Comparison of ENCODE assay signal across 7 cellular contexts in the genomic region with DNA sequence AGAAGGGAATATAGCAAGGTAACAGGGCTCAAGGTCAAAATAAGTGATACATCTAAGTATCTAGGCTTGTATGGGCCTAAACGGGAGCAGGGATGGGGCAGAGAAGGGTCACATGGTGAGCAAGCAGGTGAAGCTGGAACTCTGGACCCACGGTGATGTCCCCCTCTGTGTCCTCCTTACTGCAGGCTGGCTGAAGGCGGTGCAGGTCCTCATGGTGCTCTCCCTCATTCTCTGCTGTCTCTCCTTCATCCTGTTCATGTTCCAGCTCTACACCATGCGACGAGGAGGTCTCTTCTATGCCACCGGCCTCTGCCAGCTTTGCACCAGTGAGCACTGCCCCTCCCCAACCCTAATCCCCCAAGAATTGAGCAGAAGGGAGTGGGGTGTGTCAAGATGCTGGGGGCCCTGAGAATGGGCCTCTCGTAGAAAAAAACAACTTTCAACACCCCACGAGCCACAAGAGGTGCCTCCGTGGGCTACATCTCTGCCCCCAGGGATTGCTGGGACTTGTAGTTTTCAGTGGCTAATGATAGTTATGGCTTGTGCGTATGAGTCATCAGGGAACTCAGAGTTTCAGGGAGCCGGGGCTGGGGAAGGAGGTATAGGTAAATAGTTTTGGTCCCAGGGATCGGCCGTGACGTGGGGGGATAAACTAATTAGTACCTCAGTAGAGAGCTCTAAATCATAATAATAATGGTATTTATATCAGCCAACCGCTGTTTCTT. TPM values are rescaled to one million over a fixed set of nuclear protein-coding genes. Genes with fewer than 3 reads are reported as not detected.
A peak's percentile ranks its signal among the peaks of the same experiment; 100 is the strongest.
DNase-seq lines count a peak whose midpoint lies in the region; ATAC-seq and TF ChIP-seq lines count a peak whose summit lies in the region.

No MANE protein-coding gene starts in this region.

- H3K4me1 ChIP-seq in GM23248 (ENCODE audit: insufficient read depth) = peaks cover 46% of the 10 kb centered on the region
- peaks cover 0 to 46% (median 43%) of the 10 kb centered on the region in 4 donors for H3K4me1 ChIP-seq in tibial artery

- in situ Hi-C loops in GM23248 (cut with MboI) = no loop called here

- peak overlapping the region; percentile 90 for H3K4me3 Mint-ChIP-seq in type B pancreatic cell

- peaks cover 3% of the 10 kb centered on the region for H3K36me3 Mint-ChIP-seq in type B pancreatic cell

- 49% methylated on average over 15 of the region's 15 CpGs for WGBS in GM23248 (ENCODE audit: low coverage in 1 of 2, low lambda C conversion rate in 2 of 2, missing lambda C conversion rate in 2 of 2), 2 experiments

- no peaks in the 10 kb centered on the region for H3K9me2 ChIP-seq in GM23248 (ENCODE audit: insufficient read depth)

- H3K27me3 Mint-ChIP-seq in type B pancreatic cell = peaks cover 3% of the 10 kb centered on the region

- no peak overlapping the region for H3K4me3 ChIP-seq in GM23248
- H3K4me3 ChIP-seq in tibial artery = no peak overlapping the region

- H2AFZ ChIP-seq in GM23248 = no peak overlapping the region

- H3K9me3 ChIP-seq in GM23248 (ENCODE audit: low read depth) = no peaks in the 10 kb centered on the region
- H3K9me3 ChIP-seq in tibial artery = no peaks in the 10 kb centered on the region

- intact Hi-C loops in left colon (cut with DNase I, micrococcal nuclease) (no loop called here), tibial artery (cut with DNase I; ENCODE audit: low total_unique reads) (no loop called here)

- H3K4me2 ChIP-seq in GM23248 (ENCODE audit: unreplicated experiment) = no peak overlapping the region

- H3K9me3 Mint-ChIP-seq in type B pancreatic cell = no peaks in the 10 kb centered on the region

- H3K27ac ChIP-seq in GM23248 (no peak overlapping the region), tibial artery (peak overlapping the region in 1 of 2 donors; percentile 45)

- H3K27ac Mint-ChIP-seq in type B pancreatic cell = peak overlapping the region; percentile 85

- H3K79me2 ChIP-seq in GM23248 (ENCODE audit: insufficient read depth) = peaks cover 46% of the 10 kb centered on the region

- TF ChIP-seq CTCF in type B pancreatic cell (conservative IDR thresholded peaks at IDR 0.05) = no peak
- TF ChIP-seq CTCF in tibial artery (IDR thresholded peaks at IDR 0.05) = no peak

- peaks cover 38% of the 10 kb centered on the region for H3K4me1 Mint-ChIP-seq in type B pancreatic cell (ENCODE audit: unreplicated experiment)

- ATAC-seq in left colon (no peak), GM21390 (IDR thresholded peaks at IDR 0.05; ENCODE audit: unreplicated experiment) (no peak)

- no peaks in the 10 kb centered on the region for H3K27me3 ChIP-seq in GM23248 (replicated peaks; ENCODE audit: insufficient read depth)
- H3K27me3 ChIP-seq in tibial artery = no peaks in the 10 kb centered on the region

- no peak overlapping the region for H3K9ac ChIP-seq in GM23248

- H4K20me1 ChIP-seq in GM23248 (ENCODE audit: insufficient read depth) = no peaks in the 10 kb centered on the region

- peaks cover 40% of the 10 kb centered on the region for H3F3A ChIP-seq in GM23248 (ENCODE audit: insufficient read depth)

- DNase-seq in GM23248 = peak; percentile 84
- peak; percentile 73 for DNase-seq in RKO (ENCODE audit: low spot score)
- peak; percentile 64 for DNase-seq in amniotic epithelial cell (ENCODE audit: low read depth)
- DNase-seq in left colon = peak; percentile 43 to 59
- no peak for DNase-seq in type B pancreatic cell (ENCODE audit: extremely low spot score, unreplicated experiment)
- no peak for DNase-seq in tibial artery

- peaks cover 11% of the 10 kb centered on the region; the same call in 1 of the 2 replicates for H3K36me3 ChIP-seq in GM23248 (ENCODE audit: low read depth)
- H3K36me3 ChIP-seq in tibial artery = peaks cover 0 to 15% (median 10%) of the 10 kb centered on the region in 3 donors

RNA-seq across cellular contexts. Expression of gene EMP3, which starts 4.0 kb away (rescaled TPM):
- total RNA-seq in GM23248 (2014; rRNA removed; shearing (Covaris generic)) = 165 and 196 TPM in 2 replicates
- 716 and 742 TPM in 2 replicates for polyA plus RNA-seq in GM23248 (2016; fragmentation: Nextera tagmentation; extraction: Ambion mirVana)
- total RNA-seq in left colon = 10 to 100 TPM in 1 of 2 donors, 1 to 10 TPM in 1; 8.4 to 33.4 TPM
- total RNA-seq in type B pancreatic cell (ENCODE audit: low replicate concordance) = 3.8 and 47.8 TPM in 2 replicates

RNA-seq across cellular contexts. Expression of gene TMEM143, which starts 34.4 kb away (rescaled TPM):
- 7.6 and 27.1 TPM in 2 replicates for total RNA-seq in GM23248 (2014; rRNA removed; shearing (Covaris generic))
- polyA plus RNA-seq in GM23248 (2016; fragmentation: Nextera tagmentation; extraction: Ambion mirVana) = 8.6 and 9.9 TPM in 2 replicates
- total RNA-seq in left colon = 10 to 100 TPM; 12.5 to 18.4 TPM
- 8.6 and 12.8 TPM in 2 replicates for total RNA-seq in type B pancreatic cell (ENCODE audit: low replicate concordance)

RNA-seq across cellular contexts. Expression of gene SYNGR4, which starts 34.8 kb away (rescaled TPM):
- not detected in 2 replicates for total RNA-seq in GM23248 (2014; rRNA removed; shearing (Covaris generic))
- not detected in 2 replicates for polyA plus RNA-seq in GM23248 (2016; fragmentation: Nextera tagmentation; extraction: Ambion mirVana)
- total RNA-seq in left colon (not detected), type B pancreatic cell (ENCODE audit: low replicate concordance) (not detected in 2 replicates)

RNA-seq across cellular contexts. Expression of gene ZNF114, which starts 59.4 kb away (rescaled TPM):
- total RNA-seq in GM23248 (2014; rRNA removed; shearing (Covaris generic)) = 0.13 and 0.22 TPM in 2 replicates
- not detected in 2 replicates for polyA plus RNA-seq in GM23248 (2016; fragmentation: Nextera tagmentation; extraction: Ambion mirVana)
- total RNA-seq in left colon (under 1 TPM in 1 of 2 donors, not detected in 1; 0.34 TPM), type B pancreatic cell (ENCODE audit: low replicate concordance) (1.5 and 7.4 TPM in 2 replicates)

Comparison
In these comparisons a context has a peak if more than half of its experiments do, and no peak if none do; other contexts are left out.
1. DNase-seq: peak in GM23248 (single experiment), RKO (single experiment), amniotic epithelial cell (single experiment) and left colon (2 of 2); none in type B pancreatic cell (single experiment) and tibial artery (0 of 2).